ENCODE assay signal across 21 cellular contexts in genomic region chr15:49718846-49719245, GRCh38.
A peak's percentile ranks its signal among the peaks of the same experiment; 100 is the strongest.
DNase-seq lines count a peak whose midpoint lies in the region; ATAC-seq and TF ChIP-seq lines count a peak whose summit lies in the region.
"Had no signal": no experiment of that assay in that cellular context is flagged by ENCODE, and none has a peak within 500 bp of the region (broad histone marks: within the 10 kb centered on the region; RNA-seq: fewer than 3 reads in every experiment).

No MANE protein-coding gene starts in this region.

- no peaks in the 10 kb centered on the region for H3K9me3 ChIP-seq in breast epithelium
- H3K9me3 ChIP-seq in esophagus squamous epithelium = no peaks in the 10 kb centered on the region
- H3K9me3 ChIP-seq in neural progenitor cell (ENCODE audit: low read depth) = no peaks in the 10 kb centered on the region
- H3K9me3 ChIP-seq in upper lobe of right lung = no peaks in the 10 kb centered on the region

- CTCF ChIA-PET in MCF 10A (lab: Yijun Ruan, JAX) = interaction anchor here (0.6 to 0.7 kb wide), 2 partner anchors 8 to 98 kb away, joined by 3 to 4 read pairs; partner anchors contain the start of gene DTWD1

- H3K4me2 ChIP-seq in neural progenitor cell = no peak overlapping the region

- H3K79me2 ChIP-seq in neural progenitor cell (ENCODE audit: low read depth) = no peaks in the 10 kb centered on the region

- H3K4me3 ChIP-seq in breast epithelium = no peak overlapping the region
- H3K4me3 ChIP-seq in esophagus squamous epithelium = no peak overlapping the region
- H3K4me3 ChIP-seq in neural progenitor cell = no peak overlapping the region
- H3K4me3 ChIP-seq in upper lobe of right lung = no peak overlapping the region

- H3K27me3 Mint-ChIP-seq in MCF 10A (ENCODE audit: insufficient read depth, unreplicated experiment) (no peaks in the 10 kb centered on the region), neural progenitor cell (ENCODE audit: insufficient read depth, low read depth) (no peaks in the 10 kb centered on the region)

- intact Hi-C loops in breast epithelium (cut with DNase I; ENCODE audit: low total_unique reads) = loop anchor here (5.0 kb wide), 2 partner anchors 93 to 802 kb away; no protein-coding TSS in a partner anchor
- intact Hi-C loops in MCF 10A (cut with micrococcal nuclease) = no loop called here
- intact Hi-C loops in esophagus squamous epithelium (cut with DNase I) = no loop called here
- intact Hi-C loops in upper lobe of right lung (cut with DNase I) = no loop called here

- 67 to 77% methylated on average over 3 of the region's 3 CpGs for WGBS in esophagus squamous epithelium, 2 donors

- H3K4me1 ChIP-seq in breast epithelium = no peaks in the 10 kb centered on the region
- no peaks in the 10 kb centered on the region for H3K4me1 ChIP-seq in esophagus squamous epithelium
- no peaks in the 10 kb centered on the region for H3K4me1 ChIP-seq in neural progenitor cell
- H3K4me1 ChIP-seq in upper lobe of right lung = no peaks in the 10 kb centered on the region

- no peak for TF ChIP-seq CTCF in breast epithelium (IDR thresholded peaks at IDR 0.05)
- TF ChIP-seq CTCF in MCF 10A (IDR thresholded peaks at IDR 0.05; ENCODE audit: unreplicated experiment) = no peak
- TF ChIP-seq CTCF in esophagus squamous epithelium (IDR thresholded peaks at IDR 0.05) = no peak
- TF ChIP-seq CTCF in neural progenitor cell (IDR thresholded peaks at IDR 0.05) = no peak
- TF ChIP-seq CTCF in upper lobe of right lung (IDR thresholded peaks at IDR 0.05) = no peak

- peak; percentile 31 for ATAC-seq in upper lobe of right lung
- no peak for ATAC-seq in stimulated activated naive CD8-positive, alpha-beta T cell treated with anti-CD3 and anti-CD28 coated beads, Interleukin-15, Interleukin-2, amounts not matched to agents 100 U/mL and 50 U/mL, for 24 hours
- ATAC-seq: effector memory CD8-positive, alpha-beta T cell; naive thymus-derived CD8-positive, alpha-beta T cell had no signal

- H3K36me3 ChIP-seq in breast epithelium (no peaks in the 10 kb centered on the region), esophagus squamous epithelium (no peaks in the 10 kb centered on the region), neural progenitor cell (no peaks in the 10 kb centered on the region), upper lobe of right lung (no peaks in the 10 kb centered on the region)

- DNase-seq in breast epithelium (ENCODE audit: low spot score in 2 of 2) (no peak), MCF 10A (ENCODE audit: unreplicated experiment) (no peak), esophagus squamous epithelium (lab: John Stamatoyannopoulos, UW) (no peak), neural progenitor cell (ENCODE audit: low spot score) (no peak), upper lobe of right lung (no peak), SW 1271 (lab: John Stamatoyannopoulos, UW) (no peak), NCI-H2107 treated with DMSO at 0.1 percent for 48 hours (lab: John Stamatoyannopoulos, UW; ENCODE audit: unreplicated experiment) (no peak)
- no peak for DNase-seq in stimulated activated naive CD8-positive, alpha-beta T cell treated with anti-CD3 and anti-CD28 coated beads, Interleukin-15, Interleukin-2, amounts not matched to agents 100 U/mL and 50 U/mL, for 24 hours
- DNase-seq: 8988T; activated CD4-positive, alpha-beta T cell treated with anti-CD3 and anti-CD28 coated beads for 1 hour; DMS79; effector memory CD8-positive, alpha-beta T cell; naive thymus-derived CD8-positive, alpha-beta T cell; NCI-H2107; NCI-H510A treated with DMSO at 0.1 percent for 48 hours; small intestine; stimulated activated CD4-positive, alpha-beta T cell treated with anti-CD3 and anti-CD28 coated beads, Interleukin-2, amount 100 ng/mL, for 48 hours; stimulated activated naive CD4-positive, alpha-beta T cell treated with Interleukin-2 at 50 U/mL for 16 hours had no signal

- no peak overlapping the region for H3K27ac Mint-ChIP-seq in MCF 10A (ENCODE audit: low read depth, unreplicated experiment)
- H3K27ac Mint-ChIP-seq in neural progenitor cell = no peak overlapping the region
- H3K27ac Mint-ChIP-seq: activated naive CD4-positive, alpha-beta T cell treated with anti-CD3 and anti-CD28 coated beads, Interleukin-2, amount 50 U/mL, for 24 hours; effector memory CD8-positive, alpha-beta T cell; memory B cell; naive thymus-derived CD8-positive, alpha-beta T cell had no signal

- H3K36me3 Mint-ChIP-seq in MCF 10A (ENCODE audit: insufficient read depth, unreplicated experiment) = no peaks in the 10 kb centered on the region
- no peaks in the 10 kb centered on the region for H3K36me3 Mint-ChIP-seq in neural progenitor cell
- H3K36me3 Mint-ChIP-seq: activated naive CD4-positive, alpha-beta T cell treated with anti-CD3 and anti-CD28 coated beads, Interleukin-2, amount 50 U/mL, for 24 hours; memory B cell; naive thymus-derived CD8-positive, alpha-beta T cell had no signal

- BruUV-seq in MCF 10A (replicated peaks; lab: Mats Ljungman, UMichigan) = no TSS peak

- POLR2A ChIA-PET in MCF 10A (lab: Yijun Ruan, JAX) = no interaction called here

- H2AFZ ChIP-seq in neural progenitor cell (replicated peaks) = peak overlapping the region; percentile 53

- no peak overlapping the region for H3K9ac ChIP-seq in neural progenitor cell

- no peaks in the 10 kb centered on the region for H3F3A ChIP-seq in neural progenitor cell (ENCODE audit: low read depth)

- no peak for TF ChIP-seq POLR2A in breast epithelium (IDR thresholded peaks at IDR 0.05)
- TF ChIP-seq POLR2A in esophagus squamous epithelium (IDR thresholded peaks at IDR 0.05) = no peak

- H3K4me3 Mint-ChIP-seq in MCF 10A (ENCODE audit: unreplicated experiment) = no peak overlapping the region
- no peak overlapping the region for H3K4me3 Mint-ChIP-seq in neural progenitor cell
- H3K4me3 Mint-ChIP-seq: activated naive CD4-positive, alpha-beta T cell treated with anti-CD3 and anti-CD28 coated beads, Interleukin-2, amount 50 U/mL, for 24 hours; effector memory CD8-positive, alpha-beta T cell; memory B cell; naive thymus-derived CD8-positive, alpha-beta T cell had no signal

- H3K27me3 ChIP-seq in breast epithelium (no peaks in the 10 kb centered on the region), esophagus squamous epithelium (no peaks in the 10 kb centered on the region), neural progenitor cell (no peaks in the 10 kb centered on the region), upper lobe of right lung (no peaks in the 10 kb centered on the region)

- H3K27ac ChIP-seq in breast epithelium (peak overlapping the region; percentile 61 to 86), esophagus squamous epithelium (peak overlapping the region in 3 of 4 donors; percentile 22 to 68 (median 42)), neural progenitor cell (no peak overlapping the region), upper lobe of right lung (peak overlapping the region; percentile 3)
- H3K27ac ChIP-seq: RWPE1 had no signal

- no peaks in the 10 kb centered on the region for H4K20me1 ChIP-seq in neural progenitor cell (ENCODE audit: low read depth)

- H3K9me3 Mint-ChIP-seq in MCF 10A (ENCODE audit: unreplicated experiment) (no peaks in the 10 kb centered on the region), neural progenitor cell (no peaks in the 10 kb centered on the region)
- H3K9me3 Mint-ChIP-seq: activated naive CD4-positive, alpha-beta T cell treated with anti-CD3 and anti-CD28 coated beads, Interleukin-2, amount 50 U/mL, for 24 hours; effector memory CD8-positive, alpha-beta T cell had no signal

- H3K4me1 Mint-ChIP-seq in MCF 10A (ENCODE audit: insufficient read depth, unreplicated experiment) = peaks cover 11% of the 10 kb centered on the region
- no peaks in the 10 kb centered on the region for H3K4me1 Mint-ChIP-seq in neural progenitor cell
- H3K4me1 Mint-ChIP-seq: activated naive CD4-positive, alpha-beta T cell treated with anti-CD3 and anti-CD28 coated beads, Interleukin-2, amount 50 U/mL, for 24 hours had no signal
